31 cellular contexts compared by ENCODE assay signal in genomic region chr6:126848119-126848518, GRCh38.
"Had no signal": no experiment of that assay in that cellular context is flagged by ENCODE, and none has a peak within 500 bp of the region (broad histone marks: within the 10 kb centered on the region; RNA-seq: fewer than 3 reads in every experiment).

No MANE protein-coding gene starts in this region.

- H3K36me3 ChIP-seq: ovary, spleen, suprapubic skin, tibial artery, transverse colon, upper lobe of right lung, uterus had no signal

- H3K79me2 ChIP-seq: parathyroid adenoma had no signal

- H3K4me1 ChIP-seq: neural progenitor cell, parathyroid adenoma, psoas muscle, spleen, suprapubic skin, testis, tibial artery, transverse colon, upper lobe of right lung, uterus had no signal

- H3K9ac ChIP-seq: neural progenitor cell, parathyroid adenoma had no signal

- H3K4me3 Mint-ChIP-seq: naive thymus-derived CD8-positive, alpha-beta T cell; nephron; neural progenitor cell; stimulated activated memory B cell treated with anti-CD40 and anti-IgM and Interleukin-4, amounts not matched to agents 10 μg/mL and 1 μg/mL and 100 μg/mL, for 72 hours; stimulated activated naive CD8-positive, alpha-beta T cell treated with anti-CD3 and anti-CD28 coated beads, Interleukin-15, amount 100 ng/mL, for 72 hours; type B pancreatic cell had no signal

- H3K27me3 Mint-ChIP-seq: stimulated activated memory B cell treated with anti-CD40 and anti-IgM and Interleukin-4, amounts not matched to agents 10 μg/mL and 1 μg/mL and 100 μg/mL, for 72 hours; stimulated activated naive CD8-positive, alpha-beta T cell treated with anti-CD3 and anti-CD28 coated beads, Interleukin-15, amount 100 ng/mL, for 72 hours had no signal

- H2AFZ ChIP-seq: neural progenitor cell, parathyroid adenoma had no signal

- H3K4me1 Mint-ChIP-seq: neural progenitor cell; stimulated activated memory B cell treated with anti-CD40 and anti-IgM and Interleukin-4, amounts not matched to agents 10 μg/mL and 1 μg/mL and 100 μg/mL, for 72 hours; stimulated activated naive CD8-positive, alpha-beta T cell treated with anti-CD3 and anti-CD28 coated beads, Interleukin-15, amount 100 ng/mL, for 72 hours had no signal

- H3K9me3 ChIP-seq: ovary, psoas muscle, spleen, suprapubic skin, testis, tibial artery, transverse colon, upper lobe of right lung, uterus had no signal

- H3K36me3 Mint-ChIP-seq: naive thymus-derived CD8-positive, alpha-beta T cell; neural progenitor cell; stimulated activated memory B cell treated with anti-CD40 and anti-IgM and Interleukin-4, amounts not matched to agents 10 μg/mL and 1 μg/mL and 100 μg/mL, for 72 hours had no signal

- DNase-seq: naive thymus-derived CD8-positive, alpha-beta T cell; occipital lobe; ovary; posterior cingulate gyrus; psoas muscle; right cardiac atrium; spleen; stimulated activated CD4-positive, alpha-beta T cell treated with anti-CD3 and anti-CD28 coated beads, Interleukin-12 subunit alpha, Interleukin-12 subunit beta, amount 100 ng/mL, for 4 hours; stimulated activated CD4-positive, alpha-beta T cell treated with anti-CD3 and anti-CD28 coated beads, Interleukin-1b, Interleukin-23, amount 100 ng/mL, for 48 hours; stimulated activated CD4-positive, alpha-beta T cell treated with anti-CD3 and anti-CD28 coated beads, Interleukin-4, amount 100 ng/mL, for 1 hour; stimulated activated CD4-positive, alpha-beta T cell treated with anti-CD3 and anti-CD28 coated beads, Interleukin-4, amount 100 ng/mL, for 4 hours; stimulated activated CD8-positive, alpha-beta memory T cell treated with anti-CD3 and anti-CD28 coated beads, Interleukin-4, amount 100 ng/mL, for 48 hours; stimulated activated naive CD4-positive, alpha-beta T cell; stimulated activated naive CD8-positive, alpha-beta T cell treated with anti-CD3 and anti-CD28 coated beads, Interleukin-15, amount 100 ng/mL, for 72 hours; stimulated activated naive CD8-positive, alpha-beta T cell treated with anti-CD3 and anti-CD28 coated beads, Interleukin-15, Interleukin-2, amounts not matched to agents 100 U/mL and 50 U/mL, for 24 hours; substantia nigra; testis; tibial artery; transverse colon; upper lobe of right lung; uterus had no signal

- H3K4me3 ChIP-seq: neural progenitor cell, ovary, psoas muscle, skin epidermis, smooth muscle cell, spleen, suprapubic skin, testis, tibial artery, transverse colon, upper lobe of right lung, uterus had no signal

- H3K4me2 ChIP-seq: neural progenitor cell, smooth muscle cell had no signal

- H3K27me3 ChIP-seq: neural progenitor cell, ovary, spleen, suprapubic skin, testis, tibial artery, transverse colon, upper lobe of right lung, uterus had no signal

- H3K27ac Mint-ChIP-seq: naive thymus-derived CD8-positive, alpha-beta T cell; neural progenitor cell; progenitor cell of endocrine pancreas; stimulated activated memory B cell treated with anti-CD40 and anti-IgM and Interleukin-4, amounts not matched to agents 10 μg/mL and 1 μg/mL and 100 μg/mL, for 72 hours; stimulated activated naive CD8-positive, alpha-beta T cell treated with anti-CD3 and anti-CD28 coated beads, Interleukin-15, amount 100 ng/mL, for 72 hours; type B pancreatic cell had no signal

- H3K27ac ChIP-seq: neural progenitor cell, ovary, parathyroid adenoma, psoas muscle, skin epidermis, spleen, suprapubic skin, testis, tibial artery, transverse colon, upper lobe of right lung, uterus had no signal

- ATAC-seq: naive thymus-derived CD8-positive, alpha-beta T cell; psoas muscle; right cardiac atrium; sciatic nerve; stimulated activated memory B cell treated with anti-CD40 and anti-IgM and Interleukin-4, amounts not matched to agents 10 μg/mL and 1 μg/mL and 100 μg/mL, for 72 hours; stimulated activated naive CD8-positive, alpha-beta T cell treated with anti-CD3 and anti-CD28 coated beads, Interleukin-15, amount 100 ng/mL, for 72 hours; stimulated activated naive CD8-positive, alpha-beta T cell treated with anti-CD3 and anti-CD28 coated beads, Interleukin-15, Interleukin-2, amounts not matched to agents 100 U/mL and 50 U/mL, for 24 hours; upper lobe of right lung had no signal
